In genomic region chrX:131262738-131263679, GRCh38 we compare ENCODE assay signal across 9 cellular contexts. TPM values are rescaled to one million over a fixed set of nuclear protein-coding genes. Genes with fewer than 3 reads are reported as not detected.
A peak's percentile ranks its signal among the peaks of the same experiment; 100 is the strongest.
DNase-seq lines count a peak whose midpoint lies in the region; ATAC-seq and TF ChIP-seq lines count a peak whose summit lies in the region.
"Had no signal": no experiment of that assay in that cellular context is flagged by ENCODE, and none has a peak within 500 bp of the region (broad histone marks: within the 10 kb centered on the region; RNA-seq: fewer than 3 reads in every experiment).

No MANE protein-coding gene starts in this region.

- H4K20me1 ChIP-seq in mammary epithelial cell (ENCODE audit: insufficient read depth, low read length): no peaks in the 10 kb centered on the region

- no peak overlapping the region for H2AFZ ChIP-seq in mammary epithelial cell (ENCODE audit: low read depth, low read length)

- peaks cover 3% of the 10 kb centered on the region for H3K4me1 Mint-ChIP-seq in activated CD4-positive, alpha-beta T cell treated with anti-CD3 and anti-CD28 coated beads, Interleukin-2, amount 10 ng/mL, durations not matched to agents 24 days and 14 days
- H3K4me1 Mint-ChIP-seq in stimulated activated naive CD8-positive, alpha-beta T cell treated with anti-CD3 and anti-CD28 coated beads, Interleukin-15, amount 100 ng/mL, for 72 hours: no peaks in the 10 kb centered on the region
- H3K4me1 Mint-ChIP-seq in effector memory CD8-positive, alpha-beta T cell (ENCODE audit: low read depth in 2 of 2): no peaks in the 10 kb centered on the region
- H3K4me1 Mint-ChIP-seq: naive B cell had no signal

- CTCF ChIA-PET in mammary epithelial cell (lab: Charles Lee; ENCODE audit: low non-redundant PET): no interaction called here

- H3K4me1 ChIP-seq in mammary epithelial cell (ENCODE audit: insufficient read depth, low read length) (no peaks in the 10 kb centered on the region), gastroesophageal sphincter (no peaks in the 10 kb centered on the region)

- H3K27ac ChIP-seq in mammary epithelial cell (ENCODE audit: insufficient read depth, low read depth, low read length) (no peak overlapping the region), gastroesophageal sphincter (no peak overlapping the region), coronary artery (no peak overlapping the region)

- H3K9me3 ChIP-seq in mammary epithelial cell (replicated peaks; ENCODE audit: insufficient read depth, low read length) (no peaks in the 10 kb centered on the region), gastroesophageal sphincter (no peaks in the 10 kb centered on the region)

- H3K4me2 ChIP-seq in mammary epithelial cell (ENCODE audit: insufficient read depth, low read depth, low read length): no peak overlapping the region

- no peaks in the 10 kb centered on the region for H3K27me3 Mint-ChIP-seq in activated CD4-positive, alpha-beta T cell treated with anti-CD3 and anti-CD28 coated beads, Interleukin-2, amount 10 ng/mL, durations not matched to agents 24 days and 14 days
- H3K27me3 Mint-ChIP-seq in stimulated activated naive CD8-positive, alpha-beta T cell treated with anti-CD3 and anti-CD28 coated beads, Interleukin-15, amount 100 ng/mL, for 72 hours: no peaks in the 10 kb centered on the region
- no peaks in the 10 kb centered on the region for H3K27me3 Mint-ChIP-seq in effector memory CD8-positive, alpha-beta T cell

- H3K36me3 Mint-ChIP-seq in activated CD4-positive, alpha-beta T cell treated with anti-CD3 and anti-CD28 coated beads, Interleukin-2, amount 10 ng/mL, durations not matched to agents 24 days and 14 days (ENCODE audit: low read depth): no peaks in the 10 kb centered on the region
- no peaks in the 10 kb centered on the region for H3K36me3 Mint-ChIP-seq in effector memory CD8-positive, alpha-beta T cell (ENCODE audit: insufficient read depth)
- H3K36me3 Mint-ChIP-seq: naive B cell had no signal

- H3K79me2 ChIP-seq in mammary epithelial cell (ENCODE audit: insufficient read depth, low read length): no peaks in the 10 kb centered on the region

- peak; percentile 62 for DNase-seq in activated CD4-positive, alpha-beta T cell treated with anti-CD3 and anti-CD28 coated beads, Interleukin-2, amount 10 ng/mL, durations not matched to agents 24 days and 14 days
- no peak for DNase-seq in activated CD4-positive, alpha-beta T cell treated with anti-CD3 and anti-CD28 coated beads for 1 hour
- DNase-seq in NCI-H69 (lab: John Stamatoyannopoulos, UW) (peak; percentile 37), mammary epithelial cell (no peak), coronary artery (ENCODE audit: low spot score) (no peak)
- DNase-seq in stimulated activated naive CD8-positive, alpha-beta T cell treated with anti-CD3 and anti-CD28 coated beads, Interleukin-15, amount 100 ng/mL, for 72 hours: peak in 1 of 2 donors; percentile 9
- no peak for DNase-seq in effector memory CD8-positive, alpha-beta T cell
- DNase-seq: naive B cell had no signal

- BruUV-seq in mammary epithelial cell (replicated peaks; lab: Mats Ljungman, UMichigan): no TSS peak

- TF ChIP-seq POLR2A in gastroesophageal sphincter (IDR thresholded peaks at IDR 0.05): no peak

- WGBS in mammary epithelial cell (ENCODE audit: low coverage, missing lambda C conversion rate): 59% methylated on average over 13 of the region's 13 CpGs
- WGBS in gastroesophageal sphincter (ENCODE audit: low coverage in 1 of 2), 2 donors: 45 to 66% methylated on average over 5 to 11 of the region's 13 CpGs

- TF ChIP-seq CTCF in mammary epithelial cell (conservative IDR thresholded peaks at IDR 0.05 in 1 of 2, IDR thresholded peaks at IDR 0.05 in 1 of 2; ENCODE audit: extremely low read depth in 1 of 2, insufficient read depth in 1 of 2, low read depth in 1 of 2, low read length in 2 of 2) (peak; percentile 34 to 45), gastroesophageal sphincter (IDR thresholded peaks at IDR 0.05) (no peak), coronary artery (IDR thresholded peaks at IDR 0.05) (no peak)

- peak overlapping the region; percentile 3 for H3K27ac Mint-ChIP-seq in activated CD4-positive, alpha-beta T cell treated with anti-CD3 and anti-CD28 coated beads, Interleukin-2, amount 10 ng/mL, durations not matched to agents 24 days and 14 days
- H3K27ac Mint-ChIP-seq in stimulated activated naive CD8-positive, alpha-beta T cell treated with anti-CD3 and anti-CD28 coated beads, Interleukin-15, amount 100 ng/mL, for 72 hours: peak overlapping the region in 1 of 2 donors; percentile 68
- H3K27ac Mint-ChIP-seq in effector memory CD8-positive, alpha-beta T cell: no peak overlapping the region

- peak overlapping the region; percentile 26 for H3K4me3 Mint-ChIP-seq in activated CD4-positive, alpha-beta T cell treated with anti-CD3 and anti-CD28 coated beads, Interleukin-2, amount 10 ng/mL, durations not matched to agents 24 days and 14 days
- no peak overlapping the region for H3K4me3 Mint-ChIP-seq in stimulated activated naive CD8-positive, alpha-beta T cell treated with anti-CD3 and anti-CD28 coated beads, Interleukin-15, amount 100 ng/mL, for 72 hours
- no peak overlapping the region for H3K4me3 Mint-ChIP-seq in effector memory CD8-positive, alpha-beta T cell
- H3K4me3 Mint-ChIP-seq: naive B cell had no signal

- H3K9ac ChIP-seq in mammary epithelial cell (ENCODE audit: insufficient read depth, low read length): no peak overlapping the region

- ATAC-seq in stimulated activated naive CD8-positive, alpha-beta T cell treated with anti-CD3 and anti-CD28 coated beads, Interleukin-15, amount 100 ng/mL, for 72 hours: peak; percentile 53
- ATAC-seq in gastroesophageal sphincter: no peak
- ATAC-seq in effector memory CD8-positive, alpha-beta T cell (replicated peaks): no peak

- H3K36me3 ChIP-seq in mammary epithelial cell (ENCODE audit: insufficient read depth, low read length) (no peaks in the 10 kb centered on the region), gastroesophageal sphincter (no peaks in the 10 kb centered on the region)

- no peaks in the 10 kb centered on the region for H3K27me3 ChIP-seq in mammary epithelial cell (ENCODE audit: insufficient read depth, low read length)
- H3K27me3 ChIP-seq in gastroesophageal sphincter: no peaks in the 10 kb centered on the region

- no peak overlapping the region for H3K4me3 ChIP-seq in mammary epithelial cell (replicated peaks in 1 of 3; ENCODE audit: insufficient read depth in 1 of 3, low read depth in 2 of 3, low read length in 3 of 3)
- no peak overlapping the region for H3K4me3 ChIP-seq in gastroesophageal sphincter
- H3K4me3 ChIP-seq in coronary artery: no peak overlapping the region

- H3K9me3 Mint-ChIP-seq in activated CD4-positive, alpha-beta T cell treated with anti-CD3 and anti-CD28 coated beads, Interleukin-2, amount 10 ng/mL, durations not matched to agents 24 days and 14 days: no peaks in the 10 kb centered on the region
- no peaks in the 10 kb centered on the region for H3K9me3 Mint-ChIP-seq in stimulated activated naive CD8-positive, alpha-beta T cell treated with anti-CD3 and anti-CD28 coated beads, Interleukin-15, amount 100 ng/mL, for 72 hours
- no peaks in the 10 kb centered on the region for H3K9me3 Mint-ChIP-seq in effector memory CD8-positive, alpha-beta T cell

- intact Hi-C loops in activated CD4-positive, alpha-beta T cell treated with anti-CD3 and anti-CD28 coated beads, Interleukin-2, amount 10 ng/mL, durations not matched to agents 24 days and 14 days (cut with micrococcal nuclease): no loop called here
- intact Hi-C loops in mammary epithelial cell (cut with micrococcal nuclease): loop anchor here (1.0 to 5.0 kb wide), 2 partner anchors 370 to 414 kb away; no protein-coding TSS in a partner anchor

- dilution Hi-C loops in mammary epithelial cell (cut with HindIII; ENCODE audit: low sequenced_read_pairs): no loop called here

- TF ChIP-seq EP300 in gastroesophageal sphincter (IDR thresholded peaks at IDR 0.05): no peak

- in situ Hi-C loops in mammary epithelial cell (cut with MboI; ENCODE audit: low sequenced_read_pairs in 2 of 2): no loop called here

RNA-seq across cellular contexts. Expression of gene IGSF1, which starts 26.1 kb away (rescaled TPM):
- not detected in 2 replicates for total RNA-seq in activated CD4-positive, alpha-beta T cell treated with anti-CD3 and anti-CD28 coated beads, Interleukin-2, amount 10 ng/mL, durations not matched to agents 24 days and 14 days
- total RNA-seq in mammary epithelial cell (not detected), gastroesophageal sphincter (1 to 10 TPM; 1.1 to 2.4 (median 1.9) TPM)
- polyA plus RNA-seq in mammary epithelial cell: not detected
- polyA minus RNA-seq in mammary epithelial cell: not detected

Comparison
In these comparisons a context has a peak if more than half of its experiments do, and no peak if none do; other contexts are left out.
1. DNase-seq: peak in activated CD4-positive, alpha-beta T cell treated with anti-CD3 and anti-CD28 coated beads, Interleukin-2, amount 10 ng/mL, durations not matched to agents 24 days and 14 days (single experiment) and NCI-H69 (single experiment); none in activated CD4-positive, alpha-beta T cell treated with anti-CD3 and anti-CD28 coated beads for 1 hour (single experiment), mammary epithelial cell (single experiment), coronary artery (single experiment) and effector memory CD8-positive, alpha-beta T cell (0 of 3).
2. CTCF ChIP-seq: peak in mammary epithelial cell (2 of 2); none in gastroesophageal sphincter (0 of 4) and coronary artery (single experiment).